ENCODE assay signal across 1 cellular context in genomic region chr2:211331736-211332135, GRCh38.
TF ChIP-seq lines count a peak whose summit lies in the region.

No MANE protein-coding gene starts in this region.

TF ChIP-seq in H1, 55 proteins besides CTCF, POLR2A, EP300 and RAD21:
- TF ChIP-seq, protein P1, sequence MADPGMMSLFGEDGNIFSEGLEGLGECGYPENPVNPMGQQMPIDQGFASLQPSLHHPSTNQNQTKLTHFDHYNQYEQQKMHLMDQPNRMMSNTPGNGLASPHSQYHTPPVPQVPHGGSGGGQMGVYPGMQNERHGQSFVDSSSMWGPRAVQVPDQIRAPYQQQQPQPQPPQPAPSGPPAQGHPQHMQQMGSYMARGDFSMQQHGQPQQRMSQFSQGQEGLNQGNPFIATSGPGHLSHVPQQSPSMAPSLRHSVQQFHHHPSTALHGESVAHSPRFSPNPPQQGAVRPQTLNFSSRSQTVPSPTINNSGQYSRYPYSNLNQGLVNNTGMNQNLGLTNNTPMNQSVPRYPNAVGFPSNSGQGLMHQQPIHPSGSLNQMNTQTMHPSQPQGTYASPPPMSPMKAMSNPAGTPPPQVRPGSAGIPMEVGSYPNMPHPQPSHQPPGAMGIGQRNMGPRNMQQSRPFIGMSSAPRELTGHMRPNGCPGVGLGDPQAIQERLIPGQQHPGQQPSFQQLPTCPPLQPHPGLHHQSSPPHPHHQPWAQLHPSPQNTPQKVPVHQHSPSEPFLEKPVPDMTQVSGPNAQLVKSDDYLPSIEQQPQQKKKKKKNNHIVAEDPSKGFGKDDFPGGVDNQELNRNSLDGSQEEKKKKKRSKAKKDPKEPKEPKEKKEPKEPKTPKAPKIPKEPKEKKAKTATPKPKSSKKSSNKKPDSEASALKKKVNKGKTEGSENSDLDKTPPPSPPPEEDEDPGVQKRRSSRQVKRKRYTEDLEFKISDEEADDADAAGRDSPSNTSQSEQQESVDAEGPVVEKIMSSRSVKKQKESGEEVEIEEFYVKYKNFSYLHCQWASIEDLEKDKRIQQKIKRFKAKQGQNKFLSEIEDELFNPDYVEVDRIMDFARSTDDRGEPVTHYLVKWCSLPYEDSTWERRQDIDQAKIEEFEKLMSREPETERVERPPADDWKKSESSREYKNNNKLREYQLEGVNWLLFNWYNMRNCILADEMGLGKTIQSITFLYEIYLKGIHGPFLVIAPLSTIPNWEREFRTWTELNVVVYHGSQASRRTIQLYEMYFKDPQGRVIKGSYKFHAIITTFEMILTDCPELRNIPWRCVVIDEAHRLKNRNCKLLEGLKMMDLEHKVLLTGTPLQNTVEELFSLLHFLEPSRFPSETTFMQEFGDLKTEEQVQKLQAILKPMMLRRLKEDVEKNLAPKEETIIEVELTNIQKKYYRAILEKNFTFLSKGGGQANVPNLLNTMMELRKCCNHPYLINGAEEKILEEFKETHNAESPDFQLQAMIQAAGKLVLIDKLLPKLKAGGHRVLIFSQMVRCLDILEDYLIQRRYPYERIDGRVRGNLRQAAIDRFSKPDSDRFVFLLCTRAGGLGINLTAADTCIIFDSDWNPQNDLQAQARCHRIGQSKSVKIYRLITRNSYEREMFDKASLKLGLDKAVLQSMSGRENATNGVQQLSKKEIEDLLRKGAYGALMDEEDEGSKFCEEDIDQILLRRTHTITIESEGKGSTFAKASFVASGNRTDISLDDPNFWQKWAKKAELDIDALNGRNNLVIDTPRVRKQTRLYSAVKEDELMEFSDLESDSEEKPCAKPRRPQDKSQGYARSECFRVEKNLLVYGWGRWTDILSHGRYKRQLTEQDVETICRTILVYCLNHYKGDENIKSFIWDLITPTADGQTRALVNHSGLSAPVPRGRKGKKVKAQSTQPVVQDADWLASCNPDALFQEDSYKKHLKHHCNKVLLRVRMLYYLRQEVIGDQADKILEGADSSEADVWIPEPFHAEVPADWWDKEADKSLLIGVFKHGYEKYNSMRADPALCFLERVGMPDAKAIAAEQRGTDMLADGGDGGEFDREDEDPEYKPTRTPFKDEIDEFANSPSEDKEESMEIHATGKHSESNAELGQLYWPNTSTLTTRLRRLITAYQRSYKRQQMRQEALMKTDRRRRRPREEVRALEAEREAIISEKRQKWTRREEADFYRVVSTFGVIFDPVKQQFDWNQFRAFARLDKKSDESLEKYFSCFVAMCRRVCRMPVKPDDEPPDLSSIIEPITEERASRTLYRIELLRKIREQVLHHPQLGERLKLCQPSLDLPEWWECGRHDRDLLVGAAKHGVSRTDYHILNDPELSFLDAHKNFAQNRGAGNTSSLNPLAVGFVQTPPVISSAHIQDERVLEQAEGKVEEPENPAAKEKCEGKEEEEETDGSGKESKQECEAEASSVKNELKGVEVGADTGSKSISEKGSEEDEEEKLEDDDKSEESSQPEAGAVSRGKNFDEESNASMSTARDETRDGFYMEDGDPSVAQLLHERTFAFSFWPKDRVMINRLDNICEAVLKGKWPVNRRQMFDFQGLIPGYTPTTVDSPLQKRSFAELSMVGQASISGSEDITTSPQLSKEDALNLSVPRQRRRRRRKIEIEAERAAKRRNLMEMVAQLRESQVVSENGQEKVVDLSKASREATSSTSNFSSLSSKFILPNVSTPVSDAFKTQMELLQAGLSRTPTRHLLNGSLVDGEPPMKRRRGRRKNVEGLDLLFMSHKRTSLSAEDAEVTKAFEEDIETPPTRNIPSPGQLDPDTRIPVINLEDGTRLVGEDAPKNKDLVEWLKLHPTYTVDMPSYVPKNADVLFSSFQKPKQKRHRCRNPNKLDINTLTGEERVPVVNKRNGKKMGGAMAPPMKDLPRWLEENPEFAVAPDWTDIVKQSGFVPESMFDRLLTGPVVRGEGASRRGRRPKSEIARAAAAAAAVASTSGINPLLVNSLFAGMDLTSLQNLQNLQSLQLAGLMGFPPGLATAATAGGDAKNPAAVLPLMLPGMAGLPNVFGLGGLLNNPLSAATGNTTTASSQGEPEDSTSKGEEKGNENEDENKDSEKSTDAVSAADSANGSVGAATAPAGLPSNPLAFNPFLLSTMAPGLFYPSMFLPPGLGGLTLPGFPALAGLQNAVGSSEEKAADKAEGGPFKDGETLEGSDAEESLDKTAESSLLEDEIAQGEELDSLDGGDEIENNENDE (IDR thresholded peaks at IDR 0.05; ENCODE audit: insufficient replicate concordance, low read length), result peak; percentile 93
- TF ChIP-seq RFX5 (IDR thresholded peaks at IDR 0.05; ENCODE audit: borderline replicate concordance, low read depth, low read length), result no peak
- TF ChIP-seq NANOG (IDR thresholded peaks at IDR 0.05; ENCODE audit: insufficient read depth, low read depth, low read length, poor library complexity, severe bottlenecking), result peak; percentile 40
- TF ChIP-seq ASH2L (IDR thresholded peaks at IDR 0.05; ENCODE audit: low read length), result peak; percentile 27
- TF ChIP-seq CEBPB (IDR thresholded peaks at IDR 0.05; ENCODE audit: low read depth, low read length), result 0 out of 2 replicates have a peak, but pooled peaks have one; percentile 30
- TF ChIP-seq YY1 (IDR thresholded peaks at IDR 0.05; ENCODE audit: low read depth, low read length), result no peak
- no peak for TF ChIP-seq KDM4A (IDR thresholded peaks at IDR 0.05; ENCODE audit: low read depth, low read length, severe bottlenecking)
